In genomic region chr5:2663489-2663888, GRCh38 we compare ENCODE assay signal across 39 cellular contexts.
"Had no signal": no experiment of that assay in that cellular context is flagged by ENCODE, and none has a peak within 500 bp of the region (broad histone marks: within the 10 kb centered on the region; RNA-seq: fewer than 3 reads in every experiment).

No MANE protein-coding gene starts in this region.

- ATAC-seq: activated CD8-positive, alpha-beta T cell treated with anti-CD3 and anti-CD28 coated beads for 36 hours; activated naive CD4-positive, alpha-beta T cell treated with anti-CD3 and anti-CD28 coated beads, Interleukin-2, amount 50 U/mL, for 72 hours; activated T-cell treated with anti-CD3 and anti-CD28 coated beads, Interleukin-2, amount 50 U/mL, for 4 hours; activated T-cell treated with anti-CD3 and anti-CD28 coated beads, Interleukin-2, amount 50 U/mL, for 72 hours; activated T-helper 17 cell treated with anti-CD3 and anti-CD28 coated beads, Interleukin-2, amount 50 U/mL, for 72 hours; body of pancreas had no signal

- H3K4me3 Mint-ChIP-seq: activated B cell treated with CpG ODN at 0.5 μM for 24 hours; activated CD4-positive, alpha-beta memory T cell treated with anti-CD3 and anti-CD28 coated beads for 36 hours; activated CD4-positive, alpha-beta T cell treated with anti-CD3 and anti-CD28 coated beads, Interleukin-2, amount 10 ng/mL, durations not matched to agents 24 days and 14 days; activated CD8-positive, alpha-beta T cell treated with anti-CD3 and anti-CD28 coated beads for 36 hours; activated naive CD4-positive, alpha-beta T cell treated with anti-CD3 and anti-CD28 coated beads for 36 hours; activated naive CD8-positive, alpha-beta T cell treated with anti-CD3 and anti-CD28 coated beads for 36 hours; activated T-cell treated with anti-CD3 and anti-CD28 coated beads, Interleukin-2, amount 50 U/mL, for 4 hours; activated T-cell treated with anti-CD3 and anti-CD28 coated beads, Interleukin-2, amount 50 U/mL, for 72 hours; activated T-helper 1 cell treated with anti-CD3 and anti-CD28 coated beads, Interleukin-12 subunit alpha, Interleukin-12 subunit beta, Interleukin-2, Interleukin-4 antibody, amounts not matched to agents 30 ng/mL and 10 ng/mL and 1 ng/mL, durations not matched to agents 14 hours and 24 hours and 36 hours; activated T-helper 17 cell treated with anti-CD3 and anti-CD28 coated beads, Interleukin-2, amount 50 U/mL, for 72 hours; central memory CD8-positive, alpha-beta T cell; T-helper 1 cell treated with Interleukin-12 subunit alpha and Interleukin-12 subunit beta and Interleukin-4 antibody, amounts not matched to agents 30 μg/mL and 1 μg/mL, for 36 hours; T-helper 2 cell treated with Interferon-gamma antibody and Interleukin-4, amounts not matched to agents 5 μg/mL and 100 μg/mL, for 36 hours had no signal

- H3K4me3 ChIP-seq: adrenal gland, body of pancreas, cardiac muscle cell had no signal

- FAIRE-seq: astrocyte, bronchial epithelial cell, TTC549 had no signal

- H3K9me3 Mint-ChIP-seq: activated CD4-positive, alpha-beta memory T cell treated with anti-CD3 and anti-CD28 coated beads for 36 hours; activated CD4-positive, alpha-beta T cell treated with anti-CD3 and anti-CD28 coated beads, Interleukin-2, amount 10 ng/mL, durations not matched to agents 24 days and 14 days; activated CD8-positive, alpha-beta T cell treated with anti-CD3 and anti-CD28 coated beads for 36 hours; activated naive CD4-positive, alpha-beta T cell treated with anti-CD3 and anti-CD28 coated beads, Interleukin-2, amount 50 U/mL, for 72 hours; activated naive CD8-positive, alpha-beta T cell treated with anti-CD3 and anti-CD28 coated beads for 36 hours; activated T-cell treated with anti-CD3 and anti-CD28 coated beads, Interleukin-2, amount 50 U/mL, for 4 hours; activated T-cell treated with anti-CD3 and anti-CD28 coated beads, Interleukin-2, amount 50 U/mL, for 72 hours; activated T-helper 1 cell treated with anti-CD3 and anti-CD28 coated beads, Interleukin-12 subunit alpha, Interleukin-12 subunit beta, Interleukin-2, Interleukin-4 antibody, amounts not matched to agents 30 ng/mL and 10 ng/mL and 1 ng/mL, durations not matched to agents 14 hours and 24 hours and 36 hours; activated T-helper 17 cell treated with anti-CD3 and anti-CD28 coated beads, Interleukin-2, amount 50 U/mL, for 72 hours; T-helper 1 cell treated with Interleukin-12 subunit alpha and Interleukin-12 subunit beta and Interleukin-4 antibody, amounts not matched to agents 30 μg/mL and 1 μg/mL, for 36 hours; T-helper 2 cell treated with Interferon-gamma antibody and Interleukin-4, amounts not matched to agents 5 μg/mL and 100 μg/mL, for 36 hours had no signal

- H3K4me1 Mint-ChIP-seq: activated B cell treated with CpG ODN at 0.5 μM for 24 hours; activated CD4-positive, alpha-beta T cell treated with anti-CD3 and anti-CD28 coated beads, Interleukin-2, amount 10 ng/mL, durations not matched to agents 24 days and 14 days; activated naive CD8-positive, alpha-beta T cell treated with anti-CD3 and anti-CD28 coated beads for 36 hours; activated T-helper 17 cell treated with anti-CD3 and anti-CD28 coated beads, Interleukin-2, amount 50 U/mL, for 72 hours; central memory CD8-positive, alpha-beta T cell had no signal

- DNase-seq: activated B cell treated with CpG ODN at 0.5 μM for 24 hours; activated CD4-positive, alpha-beta memory T cell treated with anti-CD3 and anti-CD28 coated beads for 36 hours; activated CD4-positive, alpha-beta T cell treated with anti-CD3 and anti-CD28 coated beads for 4 hours; activated CD4-positive, alpha-beta T cell treated with anti-CD3 and anti-CD28 coated beads, Interleukin-2, amount 10 ng/mL, durations not matched to agents 24 days and 14 days; activated CD4-positive, alpha-beta T cell treated with anti-CD3 and anti-CD28 coated beads, Interleukin-2, amount 50 U/mL, for 1 hour; activated CD4-positive, alpha-beta T cell treated with anti-CD3 and anti-CD28 coated beads, Interleukin-2, amount 50 U/mL, for 4 hours; activated CD4-positive, CD25-positive, alpha-beta regulatory T cell treated with anti-CD3 and anti-CD28 coated beads, Interleukin-2, amount 50 U/mL, for 72 hours; activated CD8-positive, alpha-beta memory T cell treated with anti-CD3 and anti-CD28 coated beads, Interleukin-2, amount 50 U/mL, for 4 hours; activated CD8-positive, alpha-beta T cell treated with anti-CD3 and anti-CD28 coated beads for 36 hours; activated effector memory CD4-positive, alpha-beta T cell treated with anti-CD3 and anti-CD28 coated beads, Interleukin-2, amount 50 U/mL, for 16 hours; activated gamma-delta T cell treated with Interleukin-2 at 50 U/mL for 16 hours; activated naive CD4-positive, alpha-beta T cell; activated naive CD4-positive, alpha-beta T cell treated with anti-CD3 and anti-CD28 coated beads for 36 hours; activated naive CD4-positive, alpha-beta T cell treated with anti-CD3 and anti-CD28 coated beads, Interleukin-2, amount 50 U/mL, for 16 hours; activated naive CD8-positive, alpha-beta T cell treated with anti-CD3 and anti-CD28 coated beads for 36 hours; activated T-cell treated with anti-CD3 and anti-CD28 coated beads for 4 hours; activated T-cell treated with anti-CD3 and anti-CD28 coated beads, Interleukin-2, amount 50 U/mL, for 1 hour; activated T-cell treated with anti-CD3 and anti-CD28 coated beads, Interleukin-2, amount 50 U/mL, for 4 hours; activated T-cell treated with anti-CD3 and anti-CD28 coated beads, Interleukin-2, amount 50 U/mL, for 72 hours; adrenal gland; amniotic stem cell; aorta; body of pancreas; caudate nucleus; cerebellar nuclear complex; T-helper 1 cell; T-helper 2 cell; T-helper 9 cell had no signal

- H3K9me3 ChIP-seq: adrenal gland, body of pancreas had no signal

- H3K27me3 ChIP-seq: adrenal gland, body of pancreas, cardiac muscle cell had no signal

- H3K27ac Mint-ChIP-seq: activated B cell treated with CpG ODN at 0.5 μM for 24 hours; activated CD4-positive, alpha-beta memory T cell treated with anti-CD3 and anti-CD28 coated beads for 36 hours; activated CD4-positive, alpha-beta T cell treated with anti-CD3 and anti-CD28 coated beads, Interleukin-2, amount 10 ng/mL, durations not matched to agents 24 days and 14 days; activated CD8-positive, alpha-beta T cell treated with anti-CD3 and anti-CD28 coated beads for 36 hours; activated naive CD4-positive, alpha-beta T cell treated with anti-CD3 and anti-CD28 coated beads for 36 hours; activated naive CD4-positive, alpha-beta T cell treated with anti-CD3 and anti-CD28 coated beads, Interleukin-2, amount 50 U/mL, for 72 hours; activated naive CD8-positive, alpha-beta T cell treated with anti-CD3 and anti-CD28 coated beads for 36 hours; activated T-cell treated with anti-CD3 and anti-CD28 coated beads, Interleukin-2, amount 50 U/mL, for 72 hours; activated T-helper 1 cell treated with anti-CD3 and anti-CD28 coated beads, Interleukin-12 subunit alpha, Interleukin-12 subunit beta, Interleukin-2, Interleukin-4 antibody, amounts not matched to agents 30 ng/mL and 10 ng/mL and 1 ng/mL, durations not matched to agents 14 hours and 24 hours and 36 hours; activated T-helper 17 cell treated with anti-CD3 and anti-CD28 coated beads, Interleukin-2, amount 50 U/mL, for 72 hours; T-helper 1 cell treated with Interleukin-12 subunit alpha and Interleukin-12 subunit beta and Interleukin-4 antibody, amounts not matched to agents 30 μg/mL and 1 μg/mL, for 36 hours; T-helper 2 cell treated with Interferon-gamma antibody and Interleukin-4, amounts not matched to agents 5 μg/mL and 100 μg/mL, for 36 hours had no signal

- H3K27me3 Mint-ChIP-seq: activated B cell treated with CpG ODN at 0.5 μM for 24 hours; activated CD4-positive, alpha-beta memory T cell treated with anti-CD3 and anti-CD28 coated beads for 36 hours; activated CD4-positive, alpha-beta T cell treated with anti-CD3 and anti-CD28 coated beads, Interleukin-2, amount 10 ng/mL, durations not matched to agents 24 days and 14 days; central memory CD8-positive, alpha-beta T cell had no signal

- H3K36me3 ChIP-seq: adrenal gland, cardiac muscle cell had no signal

- H3K27ac ChIP-seq: adrenal gland, body of pancreas, cardiac muscle cell, VCaP had no signal

- H3K36me3 Mint-ChIP-seq: activated CD4-positive, alpha-beta memory T cell treated with anti-CD3 and anti-CD28 coated beads for 36 hours; activated naive CD8-positive, alpha-beta T cell treated with anti-CD3 and anti-CD28 coated beads for 36 hours had no signal

- H3K4me1 ChIP-seq: adrenal gland, body of pancreas had no signal
